In genomic region chr6:122184260-122184934, GRCh38 we compare ENCODE assay signal across 8 cellular contexts.
DNase-seq lines count a peak whose midpoint lies in the region; TF ChIP-seq lines count a peak whose summit lies in the region.

No MANE protein-coding gene starts in this region.

- DNase-seq in NCI-H82 (lab: John Stamatoyannopoulos, UW) (peak; percentile 16), NCI-H82 treated with DMSO at 0.1 percent for 48 hours (lab: John Stamatoyannopoulos, UW; ENCODE audit: unreplicated experiment) (no peak), astrocyte of the cerebellum (ENCODE audit: low read depth) (peak; percentile 26), kidney epithelial cell (ENCODE audit: low read depth) (no peak), uterus (no peak), activated gamma-delta T cell treated with Interleukin-2 at 50 U/mL for 16 hours (no peak), nucleus accumbens (lab: John Stamatoyannopoulos, UW) (no peak)
- DNase-seq in activated CD4-positive, CD25-positive, alpha-beta regulatory T cell treated with anti-CD3 and anti-CD28 coated beads, Interleukin-2, amount 50 U/mL, for 72 hours = no peak

- no peaks in the 10 kb centered on the region for H3K9me3 ChIP-seq in uterus

- TF ChIP-seq CTCF in astrocyte of the cerebellum (IDR thresholded peaks at IDR 0.05; ENCODE audit: low read depth, low read length, missing control alignments) (peak; percentile 31), kidney epithelial cell (IDR thresholded peaks at IDR 0.05; ENCODE audit: insufficient read depth, low read length, poor library complexity, severe bottlenecking) (peak; percentile 37), uterus (IDR thresholded peaks at IDR 0.05) (peak; percentile 42 to 67 (median 56))

- H3K4me3 ChIP-seq in astrocyte of the cerebellum (ENCODE audit: low read depth, low read length) (no peak overlapping the region), kidney epithelial cell (ENCODE audit: low read depth, low read length) (no peak overlapping the region), uterus (peak overlapping the region in 1 of 2 donors; percentile 19)

- H3K4me1 ChIP-seq in uterus = no peaks in the 10 kb centered on the region

- H3K36me3 ChIP-seq in kidney epithelial cell (ENCODE audit: control insufficient read depth, insufficient read depth, low read length) (no peaks in the 10 kb centered on the region), uterus (no peaks in the 10 kb centered on the region)

- H3K27ac ChIP-seq in uterus = peak overlapping the region in 1 of 2 donors; percentile 35

- no peaks in the 10 kb centered on the region for H3K27me3 ChIP-seq in kidney epithelial cell (ENCODE audit: control insufficient read depth, insufficient read depth, low read length)
- no peaks in the 10 kb centered on the region for H3K27me3 ChIP-seq in uterus

- in situ Hi-C loops in astrocyte of the cerebellum (cut with HindIII; ENCODE audit: low sequenced_read_pairs) = no loop called here

- intact Hi-C loops in uterus (cut with DNase I; ENCODE audit: low total_unique reads) = no loop called here

- no peak for TF ChIP-seq POLR2A in uterus (IDR thresholded peaks at IDR 0.05)

Comparison
In these comparisons a context has a peak if more than half of its experiments do, and no peak if none do; other contexts are left out.
1. DNase-seq: peak in NCI-H82 (single experiment) and astrocyte of the cerebellum (single experiment); none in NCI-H82 treated with DMSO at 0.1 percent for 48 hours (single experiment), kidney epithelial cell (single experiment), uterus (0 of 2), activated gamma-delta T cell treated with Interleukin-2 at 50 U/mL for 16 hours (single experiment), nucleus accumbens (0 of 56) and activated CD4-positive, CD25-positive, alpha-beta regulatory T cell treated with anti-CD3 and anti-CD28 coated beads, Interleukin-2, amount 50 U/mL, for 72 hours (single experiment).
2. Peak in every context shown above with its lines, with median percentiles within 50 percentile points of each other: CTCF ChIP-seq.